1 cellular context compared by ENCODE assay signal in the genomic region with DNA sequence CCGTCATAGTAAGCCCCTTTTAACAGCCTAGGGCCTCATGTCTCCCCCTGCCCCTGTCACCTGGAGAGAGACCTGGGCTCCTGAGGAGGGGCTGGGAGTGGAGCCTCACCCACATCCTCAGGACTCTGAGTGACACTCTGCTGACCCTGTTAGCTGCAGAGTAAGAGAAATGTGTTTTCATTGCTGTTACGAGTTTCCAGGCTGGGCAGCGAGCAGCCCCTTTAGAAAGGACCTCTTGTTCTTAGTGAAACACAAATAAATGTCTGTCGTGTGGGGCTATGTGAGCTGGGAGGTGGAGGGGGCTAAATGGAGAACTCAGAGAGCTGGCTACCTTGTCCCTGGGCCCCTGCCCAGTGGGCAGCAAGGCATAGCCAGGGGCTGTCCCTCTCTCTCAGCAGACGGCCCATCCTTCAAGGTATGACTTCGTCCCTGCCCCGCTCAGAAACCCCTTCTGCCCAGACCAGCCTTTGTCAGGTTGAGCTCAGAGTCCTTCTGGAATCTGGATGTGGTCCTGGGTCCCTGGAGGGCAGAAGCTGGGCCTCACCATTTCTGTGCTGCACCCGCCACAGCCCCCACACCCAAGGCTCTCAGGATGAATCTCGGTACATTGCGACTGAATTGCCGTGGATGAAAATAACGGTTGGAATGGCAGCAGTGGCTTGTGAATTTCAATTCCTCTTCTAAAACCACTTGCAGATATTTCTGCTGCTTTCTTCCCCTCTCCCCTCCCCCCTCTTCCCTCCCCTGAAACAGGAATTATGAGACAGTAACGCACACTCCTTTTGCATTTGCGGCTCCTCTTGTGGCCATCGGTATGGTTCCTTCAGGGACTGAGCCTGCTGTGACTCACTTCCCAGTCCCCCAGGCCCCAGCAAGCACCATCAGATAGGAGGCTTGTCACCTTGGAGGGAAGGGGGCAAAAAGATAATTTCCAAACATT.
TF ChIP-seq lines count a peak whose summit lies in the region.

No MANE protein-coding gene starts in this region.

TF ChIP-seq in K562, 482 proteins besides CTCF, POLR2A, EP300 and RAD21 (continued from another document):
- TF ChIP-seq SRSF1 (IDR thresholded peaks at IDR 0.05; ENCODE audit: low read depth, low read length) (no peak), HDAC6 (IDR thresholded peaks at IDR 0.05; ENCODE audit: low read depth, low read length) (no peak)
